In the genomic region with DNA sequence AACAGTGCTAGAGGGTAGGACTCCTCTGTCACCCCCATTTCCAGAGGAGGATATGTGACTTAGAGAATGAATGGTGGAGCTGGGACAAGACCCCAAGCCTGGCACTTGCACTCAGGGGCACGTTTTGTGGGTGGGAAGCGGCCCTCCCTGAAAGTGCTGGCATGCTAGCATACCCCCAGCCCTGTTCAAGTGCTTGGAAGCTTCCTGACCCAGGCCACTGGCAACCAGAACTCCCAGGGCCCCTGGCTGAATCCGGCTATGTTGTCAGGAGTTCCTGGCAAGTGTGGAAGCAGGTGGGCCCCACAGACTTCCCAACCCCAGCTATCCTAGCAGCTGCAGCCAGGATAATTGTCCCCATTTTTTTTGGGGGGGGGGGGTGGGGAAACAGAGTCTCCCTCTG, we compare ENCODE assay signal across 17 cellular contexts. TPM values are rescaled to one million over a fixed set of nuclear protein-coding genes. Genes with fewer than 3 reads are reported as not detected.
"Had no signal": no experiment of that assay in that cellular context is flagged by ENCODE, and none has a peak within 500 bp of the region (broad histone marks: within the 10 kb centered on the region; RNA-seq: fewer than 3 reads in every experiment).

No MANE protein-coding gene starts in this region.

- H3K4me3 Mint-ChIP-seq: activated CD4-positive, alpha-beta T cell treated with anti-CD3 and anti-CD28 coated beads for 36 hours; activated naive CD8-positive, alpha-beta T cell treated with anti-CD3 and anti-CD28 coated beads, Interleukin-2, amount 10 ng/mL, durations not matched to agents 7 days and 5 days; nephron; stimulated activated naive CD8-positive, alpha-beta T cell treated with anti-CD3 and anti-CD28 coated beads, Interleukin-15, Interleukin-2, amounts not matched to agents 100 ng/mL and 50 ng/mL, for 24 hours; type B pancreatic cell had no signal

- H3K4me1 ChIP-seq: gastroesophageal sphincter had no signal

- DNase-seq: activated CD4-positive, alpha-beta T cell treated with anti-CD3 and anti-CD28 coated beads for 36 hours; activated CD4-positive, alpha-beta T cell treated with anti-CD3 and anti-CD28 coated beads, Interleukin-2, amount 50 U/mL, for 48 hours; activated naive CD4-positive, alpha-beta T cell treated with Interleukin-2 at 50 U/mL for 16 hours; activated naive CD8-positive, alpha-beta T cell treated with anti-CD3 and anti-CD28 coated beads, Interleukin-2, amount 10 ng/mL, durations not matched to agents 7 days and 5 days; amygdala; effector CD4-positive, alpha-beta T cell; heart right ventricle; nucleus accumbens; WERI-Rb-1 had no signal

- H3K36me3 Mint-ChIP-seq: activated naive CD8-positive, alpha-beta T cell treated with anti-CD3 and anti-CD28 coated beads, Interleukin-2, amount 10 ng/mL, durations not matched to agents 7 days and 5 days; type B pancreatic cell had no signal

- H3K4me1 Mint-ChIP-seq: activated CD4-positive, alpha-beta T cell treated with anti-CD3 and anti-CD28 coated beads for 36 hours; activated naive CD8-positive, alpha-beta T cell treated with anti-CD3 and anti-CD28 coated beads, Interleukin-2, amount 10 ng/mL, durations not matched to agents 7 days and 5 days had no signal

- H3K27me3 ChIP-seq: cardiac muscle cell, heart right ventricle had no signal

- H3K9me3 ChIP-seq: esophagus muscularis mucosa, gastroesophageal sphincter, heart right ventricle had no signal

- H3K9me3 Mint-ChIP-seq: activated naive CD8-positive, alpha-beta T cell treated with anti-CD3 and anti-CD28 coated beads, Interleukin-2, amount 10 ng/mL, durations not matched to agents 7 days and 5 days; nephron; stimulated activated naive CD8-positive, alpha-beta T cell treated with anti-CD3 and anti-CD28 coated beads, Interleukin-15, Interleukin-2, amounts not matched to agents 100 ng/mL and 50 ng/mL, for 24 hours; type B pancreatic cell had no signal

- H3K36me3 ChIP-seq: cardiac muscle cell, esophagus muscularis mucosa, gastroesophageal sphincter, heart right ventricle, WERI-Rb-1 had no signal

- H3K27ac ChIP-seq: cardiac muscle cell, esophagus muscularis mucosa, gastroesophageal sphincter, WERI-Rb-1 had no signal

- H3K27ac Mint-ChIP-seq: activated CD4-positive, alpha-beta T cell treated with anti-CD3 and anti-CD28 coated beads for 36 hours; activated naive CD8-positive, alpha-beta T cell treated with anti-CD3 and anti-CD28 coated beads, Interleukin-2, amount 10 ng/mL, durations not matched to agents 7 days and 5 days; progenitor cell of endocrine pancreas; stimulated activated naive CD8-positive, alpha-beta T cell treated with anti-CD3 and anti-CD28 coated beads, Interleukin-15, Interleukin-2, amounts not matched to agents 100 ng/mL and 50 ng/mL, for 24 hours; type B pancreatic cell had no signal

- ATAC-seq: activated CD4-positive, alpha-beta T cell treated with anti-CD3 and anti-CD28 coated beads for 36 hours; gastroesophageal sphincter had no signal

- H3K27me3 Mint-ChIP-seq: progenitor cell of endocrine pancreas had no signal

- H3K4me3 ChIP-seq: cardiac muscle cell, esophagus muscularis mucosa, gastroesophageal sphincter, heart right ventricle had no signal

RNA-seq across cellular contexts. Expression of a gene that starts 59.9 kb away (rescaled TPM):
- total RNA-seq: activated CD4-positive, alpha-beta T cell treated with anti-CD3 and anti-CD28 coated beads for 36 hours; activated naive CD8-positive, alpha-beta T cell treated with anti-CD3 and anti-CD28 coated beads, Interleukin-2, amount 10 ng/mL, durations not matched to agents 7 days and 5 days; cardiac muscle cell; T-helper 2 cell treated with Interferon-gamma antibody and Interleukin-4, amounts not matched to agents 100 ng/mL and 5 ng/mL, for 36 hours had no signal
- polyA plus RNA-seq: cardiac muscle cell had no signal
